In genomic region chr9:120655005-120655622, GRCh38 we compare ENCODE assay signal across 12 cellular contexts. TPM values are rescaled to one million over a fixed set of nuclear protein-coding genes. Genes with fewer than 3 reads are reported as not detected.
DNase-seq lines count a peak whose midpoint lies in the region; ATAC-seq, FAIRE-seq and TF ChIP-seq lines count a peak whose summit lies in the region.
"Had no signal": no experiment of that assay in that cellular context is flagged by ENCODE, and none has a peak within 500 bp of the region (broad histone marks: within the 10 kb centered on the region; RNA-seq: fewer than 3 reads in every experiment).

No MANE protein-coding gene starts in this region.

- H3K4me3 Mint-ChIP-seq in activated naive CD4-positive, alpha-beta T cell treated with anti-CD3 and anti-CD28 coated beads for 36 hours = no peak overlapping the region
- H3K4me3 Mint-ChIP-seq: activated CD4-positive, alpha-beta memory T cell treated with anti-CD3 and anti-CD28 coated beads, Interleukin-2, amount 10 ng/mL, durations not matched to agents 7 days and 5 days; IgD-negative memory B cell had no signal

- POLR2A ChIA-PET in A673 (lab: Charles Lee; ENCODE audit: low non-redundant PET) = no interaction called here

- no peak overlapping the region for H3K4me3 ChIP-seq in bronchial epithelial cell (ENCODE audit: low read depth, low read length)
- H3K4me3 ChIP-seq in upper lobe of right lung = no peak overlapping the region
- no peak overlapping the region for H3K4me3 ChIP-seq in A673 (ENCODE audit: low read depth, low read length, poor library complexity, severe bottlenecking)

- H3K9me3 ChIP-seq in upper lobe of right lung (no peaks in the 10 kb centered on the region), A673 (ENCODE audit: low read depth, low read length, poor library complexity, severe bottlenecking) (no peaks in the 10 kb centered on the region)

- BruUV-seq in A673 (replicated peaks; lab: Mats Ljungman, UMichigan) = no TSS peak

- H3K4me1 Mint-ChIP-seq in activated naive CD4-positive, alpha-beta T cell treated with anti-CD3 and anti-CD28 coated beads for 36 hours (ENCODE audit: low read depth) = peaks cover 2% of the 10 kb centered on the region
- H3K4me1 Mint-ChIP-seq: IgD-negative memory B cell had no signal

- FAIRE-seq in bronchial epithelial cell (lab: Jason Lieb, UNC) = no peak

- no peak for DNase-seq in activated naive CD4-positive, alpha-beta T cell treated with anti-CD3 and anti-CD28 coated beads, Interleukin-2, amount 50 U/mL, for 72 hours (ENCODE audit: low spot score in 2 of 2)
- DNase-seq in activated naive CD4-positive, alpha-beta T cell treated with anti-CD3 and anti-CD28 coated beads for 36 hours = no peak
- peak; percentile 85 for DNase-seq in bronchial epithelial cell (ENCODE audit: low read depth)
- DNase-seq in upper lobe of right lung = no peak
- DNase-seq in A673 (ENCODE audit: low spot score) = no peak
- no peak for DNase-seq in activated gamma-delta T cell (lab: John Stamatoyannopoulos, UW)
- DNase-seq: activated CD4-positive, alpha-beta memory T cell treated with anti-CD3 and anti-CD28 coated beads, Interleukin-2, amount 10 ng/mL, durations not matched to agents 7 days and 5 days; cortex of kidney; stimulated activated CD4-positive, alpha-beta T cell treated with anti-CD3 and anti-CD28 coated beads, Interleukin-1b, Interleukin-23, amount 100 ng/mL, for 48 hours had no signal

- no peaks in the 10 kb centered on the region for H3K4me1 ChIP-seq in upper lobe of right lung
- H3K4me1 ChIP-seq in A673 (ENCODE audit: insufficient read depth, low read length, poor library complexity, severe bottlenecking) = no peaks in the 10 kb centered on the region

- no peaks in the 10 kb centered on the region for H3K27me3 ChIP-seq in bronchial epithelial cell (ENCODE audit: control insufficient read depth, insufficient read depth, low read length)
- H3K27me3 ChIP-seq in upper lobe of right lung = no peaks in the 10 kb centered on the region
- no peaks in the 10 kb centered on the region for H3K27me3 ChIP-seq in A673 (replicated peaks; ENCODE audit: insufficient read depth, low read depth, low read length, poor library complexity)

- no peak overlapping the region for H3K27ac Mint-ChIP-seq in activated naive CD4-positive, alpha-beta T cell treated with anti-CD3 and anti-CD28 coated beads, Interleukin-2, amount 50 U/mL, for 72 hours
- H3K27ac Mint-ChIP-seq in activated naive CD4-positive, alpha-beta T cell treated with anti-CD3 and anti-CD28 coated beads for 36 hours = no peak overlapping the region
- H3K27ac Mint-ChIP-seq: activated CD4-positive, alpha-beta memory T cell treated with anti-CD3 and anti-CD28 coated beads, Interleukin-2, amount 10 ng/mL, durations not matched to agents 7 days and 5 days; IgD-negative memory B cell had no signal

- ATAC-seq in activated naive CD4-positive, alpha-beta T cell treated with anti-CD3 and anti-CD28 coated beads, Interleukin-2, amount 50 U/mL, for 72 hours = peak; percentile 81 to 85
- peak; percentile 75 for ATAC-seq in HG03520 (IDR thresholded peaks at IDR 0.05; ENCODE audit: unreplicated experiment)
- peak; percentile 59 for ATAC-seq in upper lobe of right lung
- ATAC-seq in GM18861 (IDR thresholded peaks at IDR 0.05; ENCODE audit: unreplicated experiment) = no peak

- intact Hi-C loops in activated naive CD4-positive, alpha-beta T cell treated with anti-CD3 and anti-CD28 coated beads for 36 hours (cut with micrococcal nuclease) = no loop called here
- intact Hi-C loops in upper lobe of right lung (cut with DNase I) (no loop called here), A673 (cut with micrococcal nuclease; ENCODE audit: unreplicated experiment) (no loop called here)

- no peaks in the 10 kb centered on the region for H3K27me3 Mint-ChIP-seq in activated naive CD4-positive, alpha-beta T cell treated with anti-CD3 and anti-CD28 coated beads for 36 hours (ENCODE audit: low read depth)
- H3K27me3 Mint-ChIP-seq: activated CD4-positive, alpha-beta memory T cell treated with anti-CD3 and anti-CD28 coated beads, Interleukin-2, amount 10 ng/mL, durations not matched to agents 7 days and 5 days; IgD-negative memory B cell had no signal

- H3K27ac ChIP-seq in upper lobe of right lung = no peak overlapping the region
- no peak overlapping the region for H3K27ac ChIP-seq in A673 (ENCODE audit: low read depth, low read length, poor library complexity, severe bottlenecking)

- H3K36me3 ChIP-seq in bronchial epithelial cell (ENCODE audit: control insufficient read depth, insufficient read depth, low read length) (no peaks in the 10 kb centered on the region), upper lobe of right lung (peaks cover 14% of the 10 kb centered on the region), A673 (ENCODE audit: insufficient read depth, low read length, poor library complexity, severe bottlenecking) (no peaks in the 10 kb centered on the region)

- no peaks in the 10 kb centered on the region for H3K36me3 Mint-ChIP-seq in activated naive CD4-positive, alpha-beta T cell treated with anti-CD3 and anti-CD28 coated beads, Interleukin-2, amount 50 U/mL, for 72 hours
- peaks cover 1% of the 10 kb centered on the region for H3K36me3 Mint-ChIP-seq in activated naive CD4-positive, alpha-beta T cell treated with anti-CD3 and anti-CD28 coated beads for 36 hours (ENCODE audit: low read depth)

- CTCF ChIA-PET in activated naive CD4-positive, alpha-beta T cell treated with anti-CD3 and anti-CD28 coated beads for 36 hours (lab: Charles Lee) = no interaction called here
- CTCF ChIA-PET in A673 (lab: Charles Lee) = no interaction called here

- no peak for TF ChIP-seq CTCF in bronchial epithelial cell (IDR thresholded peaks at IDR 0.05; ENCODE audit: insufficient read depth, low read length, severe bottlenecking)
- TF ChIP-seq CTCF in upper lobe of right lung (IDR thresholded peaks at IDR 0.05) = no peak
- TF ChIP-seq CTCF in A673 (conservative IDR thresholded peaks at IDR 0.05; ENCODE audit: low read depth, low read length) = no peak

- no peaks in the 10 kb centered on the region for H3K9me3 Mint-ChIP-seq in activated naive CD4-positive, alpha-beta T cell treated with anti-CD3 and anti-CD28 coated beads, Interleukin-2, amount 50 U/mL, for 72 hours
- no peaks in the 10 kb centered on the region for H3K9me3 Mint-ChIP-seq in activated naive CD4-positive, alpha-beta T cell treated with anti-CD3 and anti-CD28 coated beads for 36 hours
- H3K9me3 Mint-ChIP-seq: activated CD4-positive, alpha-beta memory T cell treated with anti-CD3 and anti-CD28 coated beads, Interleukin-2, amount 10 ng/mL, durations not matched to agents 7 days and 5 days; IgD-negative memory B cell had no signal

RNA-seq across cellular contexts. Expression of gene MEGF9, which starts 59.2 kb away (rescaled TPM):
- total RNA-seq in activated naive CD4-positive, alpha-beta T cell treated with anti-CD3 and anti-CD28 coated beads, Interleukin-2, amount 50 U/mL, for 72 hours = 1 to 10 TPM; 3.4 to 3.8 TPM
- 1 to 10 TPM; 3.8 TPM for total RNA-seq in activated naive CD4-positive, alpha-beta T cell treated with anti-CD3 and anti-CD28 coated beads for 36 hours
- total RNA-seq in bronchial epithelial cell = 4.7 and 5.9 TPM in 2 replicates
- total RNA-seq in upper lobe of right lung = 92.9 TPM
- total RNA-seq in A673 (2021) = 11.5 and 12.2 TPM in 2 replicates
